Comparison of ENCODE assay signal across 8 cellular contexts in the genomic region with DNA sequence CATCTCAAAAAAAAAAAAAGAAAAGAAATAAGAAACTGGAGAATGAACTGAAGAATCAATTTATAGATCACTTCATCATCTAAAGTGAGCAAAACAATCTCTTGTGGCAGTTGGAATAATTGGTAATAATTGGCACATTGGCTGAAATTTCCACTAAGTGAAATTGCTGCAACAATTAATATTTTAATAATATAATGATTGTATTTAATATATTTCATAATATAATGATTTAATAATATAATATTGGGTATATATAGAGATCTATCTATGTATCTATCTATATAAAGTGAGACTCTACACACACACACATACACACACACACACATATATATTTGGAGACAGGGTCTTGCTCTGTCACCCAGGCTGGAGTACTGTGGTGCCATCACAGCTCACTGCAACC.
"Had no signal": no experiment of that assay in that cellular context is flagged by ENCODE, and none has a peak within 500 bp of the region (broad histone marks: within the 10 kb centered on the region; RNA-seq: fewer than 3 reads in every experiment).

No MANE protein-coding gene starts in this region.

- DNase-seq: GM23248, H7, IMR-90, KG1 had no signal

- H3K36me3 ChIP-seq: HAP-1 had no signal

- H3K4me3 ChIP-seq: GM23248, HAP-1, K562 had no signal

- H3K27ac ChIP-seq: GM23248 had no signal

- H2AFZ ChIP-seq: GM23248 had no signal

- ATAC-seq: HCT116, K562 had no signal

- FAIRE-seq: HTR-8/SVneo, K562 had no signal

- H3K9me3 ChIP-seq: HAP-1 had no signal

- H3K9ac ChIP-seq: GM23248 had no signal
